8 cellular contexts compared by ENCODE assay signal in genomic region chr6:47479156-47479541, GRCh38. TPM values are rescaled to one million over a fixed set of nuclear protein-coding genes. Genes with fewer than 3 reads are reported as not detected.
DNase-seq lines count a peak whose midpoint lies in the region; ATAC-seq and TF ChIP-seq lines count a peak whose summit lies in the region.

No MANE protein-coding gene starts in this region.

- peak overlapping the region; percentile 63 for H3K4me2 ChIP-seq in trophoblast cell (ENCODE audit: low read length)

- H3K9me3 ChIP-seq in esophagus muscularis mucosa (no peaks in the 10 kb centered on the region), trophoblast cell (ENCODE audit: insufficient read depth, low read depth, low read length) (no peaks in the 10 kb centered on the region)

- no peak for ATAC-seq in HG02763 (IDR thresholded peaks at IDR 0.05; ENCODE audit: unreplicated experiment)
- no peak for ATAC-seq in GM19467 (IDR thresholded peaks at IDR 0.05; ENCODE audit: unreplicated experiment)

- H3K27me3 ChIP-seq in esophagus muscularis mucosa, result no peaks in the 10 kb centered on the region
- no peaks in the 10 kb centered on the region for H3K27me3 ChIP-seq in trophoblast cell (ENCODE audit: insufficient read depth, low read length)

- H3K9ac ChIP-seq in trophoblast cell (ENCODE audit: low read length), result no peak overlapping the region

- intact Hi-C loops in esophagus muscularis mucosa (cut with DNase I), result no loop called here

- no peak overlapping the region for H3K23ac ChIP-seq in trophoblast cell (ENCODE audit: low read length)

- H3K27ac ChIP-seq in esophagus muscularis mucosa (replicated peaks in 1 of 4), result peak overlapping the region in 3 of 4 donors; percentile 97 to 99 (median 99)
- H3K27ac ChIP-seq in trophoblast cell (ENCODE audit: low read depth, low read length), result no peak overlapping the region

- H3K4me3 ChIP-seq in GM12865 (ENCODE audit: low read depth, low read length) (peak overlapping the region; percentile 90), esophagus muscularis mucosa (peak overlapping the region; percentile 89 to 99 (median 97)), trophoblast cell (ENCODE audit: low read depth, low read length) (no peak overlapping the region)

- TF ChIP-seq CTCF in GM12865 (IDR thresholded peaks at IDR 0.05; ENCODE audit: insufficient read depth, low read depth, low read length, missing control alignments) (no peak), esophagus muscularis mucosa (IDR thresholded peaks at IDR 0.05) (no peak), GM13976 (IDR thresholded peaks at IDR 0.05; ENCODE audit: borderline replicate concordance, control extremely low read depth, extremely low read depth, insufficient read depth, missing control alignments) (no peak)

- no peak overlapping the region for H4K91ac ChIP-seq in trophoblast cell (ENCODE audit: low read depth, low read length)

- H4K8ac ChIP-seq in trophoblast cell (ENCODE audit: low read depth, low read length), result no peak overlapping the region

- no peak for TF ChIP-seq EP300 in esophagus muscularis mucosa (IDR thresholded peaks at IDR 0.05)

- under 1% methylated on average over 5 of the region's 5 CpGs for whole genome bisulfite sequencing in esophagus muscularis mucosa
- WGBS in trophoblast cell (ENCODE audit: extremely low coverage, insufficient coverage, insufficient read length), result no CpG with 5 or more reads among the region's 5 CpGs

- H2BK12ac ChIP-seq in trophoblast cell (ENCODE audit: low read length), result no peak overlapping the region

- H3K18ac ChIP-seq in trophoblast cell (ENCODE audit: low read length), result no peak overlapping the region

- H3K36me3 ChIP-seq in esophagus muscularis mucosa (no peaks in the 10 kb centered on the region), trophoblast cell (ENCODE audit: control insufficient read depth in 1 of 2, insufficient read depth in 2 of 2, low read length in 2 of 2) (no peaks in the 10 kb centered on the region)

- no peak for DNase-seq in GM12865 (ENCODE audit: low read depth)
- DNase-seq in RKO (ENCODE audit: low spot score), result peak; percentile 52
- no peak for DNase-seq in esophagus muscularis mucosa (ENCODE audit: extremely low spot score)
- no peak for DNase-seq in trophoblast cell
- DNase-seq in GM13976 (ENCODE audit: low spot score), result no peak
- DNase-seq in stimulated activated CD8-positive, alpha-beta memory T cell treated with anti-CD3 and anti-CD28 coated beads, Interleukin-4, amount 100 ng/mL, for 48 hours, result no peak

- in situ Hi-C loops in GM13976 (cut with MboI; ENCODE audit: low sequenced_read_pairs, unreplicated experiment), result no loop called here

- no peak overlapping the region for H4K12ac ChIP-seq in trophoblast cell (ENCODE audit: low read depth, low read length)

- no peak overlapping the region for H2AFZ ChIP-seq in trophoblast cell (ENCODE audit: insufficient read depth, low read length, poor library complexity)

- peaks cover 13 to 53% (median 37%) of the 10 kb centered on the region in 4 donors for H3K4me1 ChIP-seq in esophagus muscularis mucosa
- peaks cover 5 to 8% of the 10 kb centered on the region in 2 experiments for H3K4me1 ChIP-seq in trophoblast cell (ENCODE audit: control insufficient read depth in 1 of 2, insufficient read depth in 2 of 2, low read length in 2 of 2)

- H3K79me2 ChIP-seq in trophoblast cell (ENCODE audit: control insufficient read depth, insufficient read depth, low read length, poor library complexity), result peaks cover 19% of the 10 kb centered on the region

- H3K79me1 ChIP-seq in trophoblast cell (ENCODE audit: low read length), result peaks cover 12% of the 10 kb centered on the region

- no peak overlapping the region for H2BK5ac ChIP-seq in trophoblast cell (ENCODE audit: low read depth, low read length, poor library complexity)

- TF ChIP-seq POLR2A in esophagus muscularis mucosa (IDR thresholded peaks at IDR 0.05; ENCODE audit: low read depth), result no peak

- H3K14ac ChIP-seq in trophoblast cell (ENCODE audit: low read length), result no peak overlapping the region

- H2BK120ac ChIP-seq in trophoblast cell (ENCODE audit: insufficient read depth, low read length, poor library complexity), result no peak overlapping the region

- no peak overlapping the region for H2AK5ac ChIP-seq in trophoblast cell (ENCODE audit: low read length)

- peak overlapping the region; percentile 79 for H3K4ac ChIP-seq in trophoblast cell (ENCODE audit: low read depth, low read length)

RNA-seq across cellular contexts. Expression of gene CD2AP, which starts 1.6 kb away (rescaled TPM):
- 10 to 100 TPM; 17.2 to 20.7 (median 20.0) TPM for total RNA-seq in esophagus muscularis mucosa
- polyA plus RNA-seq in trophoblast cell (2013), result 26.6 and 27.1 TPM in 2 replicates
